8 cellular contexts compared by ENCODE assay signal in the genomic region with DNA sequence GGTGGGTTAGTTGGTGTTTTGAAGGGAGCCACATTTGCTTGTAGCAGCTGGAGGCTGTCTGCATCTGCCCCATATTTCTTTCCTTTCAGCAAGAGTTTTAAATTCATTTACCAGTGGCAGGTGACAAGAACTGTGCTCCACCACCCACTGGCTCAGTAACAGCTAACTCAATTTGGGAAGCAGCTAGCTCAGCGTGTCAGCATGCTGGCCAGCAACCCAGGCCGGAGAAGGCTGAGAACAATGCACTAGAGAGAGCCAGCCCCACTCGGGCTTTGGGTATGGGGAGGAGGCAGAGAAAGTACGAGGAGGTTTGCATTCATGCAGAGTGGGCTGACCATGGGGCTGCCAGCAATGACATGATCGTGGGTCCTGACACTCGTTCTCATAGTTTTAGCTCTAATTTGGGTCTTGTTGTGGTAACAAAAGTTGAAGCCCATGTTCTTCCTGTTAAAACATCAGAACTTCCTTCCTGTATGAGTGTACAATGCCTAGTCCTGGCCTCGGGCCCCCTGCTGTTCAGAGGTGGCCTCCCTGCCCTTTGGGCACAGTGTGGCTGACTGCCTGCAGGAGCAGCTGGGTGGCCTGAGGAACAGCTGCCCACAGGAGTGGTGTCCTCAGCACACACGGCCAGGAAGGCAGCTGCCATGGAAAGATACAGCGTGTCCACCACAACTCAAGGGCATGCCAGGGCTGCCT. TPM values are rescaled to one million over a fixed set of nuclear protein-coding genes. Genes with fewer than 3 reads are reported as not detected.
DNase-seq lines count a peak whose midpoint lies in the region; ATAC-seq and TF ChIP-seq lines count a peak whose summit lies in the region.

No MANE protein-coding gene starts in this region.

- TF ChIP-seq POLR2A in right lobe of liver (IDR thresholded peaks at IDR 0.05): no peak
- no peak for TF ChIP-seq POLR2A in transverse colon (IDR thresholded peaks at IDR 0.05)

- peaks cover 61% of the 10 kb centered on the region for H3K36me3 Mint-ChIP-seq in activated naive CD4-positive, alpha-beta T cell treated with anti-CD3 and anti-CD28 coated beads, Interleukin-2, amount 10 ng/mL, durations not matched to agents 7 days and 5 days

- 33% methylated on average over 1 of the region's 9 CpGs for WGBS in right lobe of liver (ENCODE audit: insufficient coverage, low coverage, low lambda C conversion rate, missing lambda C conversion rate)
- WGBS in transverse colon (ENCODE audit: low coverage in 1 of 2), 2 donors: 60% methylated on average over 9 of the region's 9 CpGs; no CpG with 5 or more reads in 1 of the 2 donors

- CTCF ChIA-PET in activated naive CD4-positive, alpha-beta T cell treated with anti-CD3 and anti-CD28 coated beads, Interleukin-2, amount 10 ng/mL, durations not matched to agents 7 days and 5 days (lab: Charles Lee): interaction anchor here (1.0 to 1.5 kb wide), 3 partner anchors 24 to 229 kb away, joined by 3 to 6 read pairs (median 5); no protein-coding TSS in a partner anchor

- H3K27me3 ChIP-seq in right lobe of liver (no peaks in the 10 kb centered on the region), transverse colon (no peaks in the 10 kb centered on the region)

- ATAC-seq in right lobe of liver: peak; percentile 71 to 84 (median 74)
- ATAC-seq in HG02759 (IDR thresholded peaks at IDR 0.05; ENCODE audit: unreplicated experiment): no peak
- ATAC-seq in HG02840 (IDR thresholded peaks at IDR 0.05; ENCODE audit: low FRiP score, unreplicated experiment): no peak

- H3K4me3 ChIP-seq in right lobe of liver: no peak overlapping the region
- H3K4me3 ChIP-seq in transverse colon: no peak overlapping the region

- no peaks in the 10 kb centered on the region for H3K9me3 ChIP-seq in right lobe of liver
- no peaks in the 10 kb centered on the region for H3K9me3 ChIP-seq in transverse colon

- no peaks in the 10 kb centered on the region for H3K36me3 ChIP-seq in right lobe of liver
- H3K36me3 ChIP-seq in transverse colon: peaks cover 0 to 4% (median 0%) of the 10 kb centered on the region in 4 donors

- no peak for TF ChIP-seq EP300 in transverse colon (IDR thresholded peaks at IDR 0.05; ENCODE audit: low read depth)

- no peaks in the 10 kb centered on the region for H3K27me3 Mint-ChIP-seq in activated naive CD4-positive, alpha-beta T cell treated with anti-CD3 and anti-CD28 coated beads, Interleukin-2, amount 10 ng/mL, durations not matched to agents 7 days and 5 days

- peak overlapping the region; percentile 82 for H3K27ac Mint-ChIP-seq in activated naive CD4-positive, alpha-beta T cell treated with anti-CD3 and anti-CD28 coated beads, Interleukin-2, amount 10 ng/mL, durations not matched to agents 7 days and 5 days

- DNase-seq in activated T-cell treated with anti-CD3 and anti-CD28 coated beads, Interleukin-2, amount 50 U/mL, for 1 hour: peak; percentile 58
- DNase-seq in activated T-cell treated with anti-CD3 and anti-CD28 coated beads for 4 hours: no peak
- peak; percentile 45 for DNase-seq in activated naive CD4-positive, alpha-beta T cell treated with anti-CD3 and anti-CD28 coated beads, Interleukin-2, amount 10 ng/mL, durations not matched to agents 7 days and 5 days
- DNase-seq in right lobe of liver: peak; percentile 45 to 64 (median 55)
- DNase-seq in transverse colon: peak; percentile 62
- no peak for DNase-seq in NCI-H226

- H3K4me3 Mint-ChIP-seq in activated naive CD4-positive, alpha-beta T cell treated with anti-CD3 and anti-CD28 coated beads, Interleukin-2, amount 10 ng/mL, durations not matched to agents 7 days and 5 days: no peak overlapping the region

- intact Hi-C loops in right lobe of liver (cut with DNase I): no loop called here
- intact Hi-C loops in transverse colon (cut with DNase I; ENCODE audit: low total_unique reads): no loop called here

- H3K27ac ChIP-seq in right lobe of liver (peak overlapping the region; percentile 13 to 47 (median 18)), transverse colon (peak overlapping the region; percentile 52 to 73 (median 60))

- H3K9me3 Mint-ChIP-seq in activated naive CD4-positive, alpha-beta T cell treated with anti-CD3 and anti-CD28 coated beads, Interleukin-2, amount 10 ng/mL, durations not matched to agents 7 days and 5 days: peaks cover 22% of the 10 kb centered on the region

- H3K4me1 Mint-ChIP-seq in activated naive CD4-positive, alpha-beta T cell treated with anti-CD3 and anti-CD28 coated beads, Interleukin-2, amount 10 ng/mL, durations not matched to agents 7 days and 5 days: peaks cover 76% of the 10 kb centered on the region

- in situ Hi-C loops in transverse colon (cut with MboI; ENCODE audit: low pct_ligation_motif_present in 1 of 4, low pct_unique_long_range_greater_than_20kb in 1 of 4, low sequenced_read_pairs in 3 of 4): no loop called here

- no peaks in the 10 kb centered on the region for H3K4me1 ChIP-seq in right lobe of liver
- peaks cover 0 to 50% (median 18%) of the 10 kb centered on the region in 4 donors for H3K4me1 ChIP-seq in transverse colon

- TF ChIP-seq CTCF in right lobe of liver (IDR thresholded peaks at IDR 0.05): peak in 2 of 4 donors; percentile 8 to 9
- no peak for TF ChIP-seq CTCF in transverse colon (IDR thresholded peaks at IDR 0.05)

RNA-seq across cellular contexts. Expression of a gene that starts 23.0 kb away (rescaled TPM):
- total RNA-seq in right lobe of liver (1 to 10 TPM; 3.4 to 8.4 (median 6.0) TPM), transverse colon (100 to 1,000 TPM in 1 of 4 donors, 10 to 100 TPM in 3; 20.6 to 104 (median 31.8) TPM)

Comparison
In these comparisons a context has a peak if more than half of its experiments do, and no peak if none do; other contexts are left out.
1. DNase-seq: peak in activated T-cell treated with anti-CD3 and anti-CD28 coated beads, Interleukin-2, amount 50 U/mL, for 1 hour (single experiment), activated naive CD4-positive, alpha-beta T cell treated with anti-CD3 and anti-CD28 coated beads, Interleukin-2, amount 10 ng/mL, durations not matched to agents 7 days and 5 days (single experiment), right lobe of liver (3 of 3) and transverse colon (single experiment); none in activated T-cell treated with anti-CD3 and anti-CD28 coated beads for 4 hours (single experiment) and NCI-H226 (single experiment).
2. ATAC-seq: peak in right lobe of liver (4 of 4); none in HG02759 (single experiment) and HG02840 (single experiment).